Comparison of ENCODE assay signal across 1 cellular context in the genomic region with DNA sequence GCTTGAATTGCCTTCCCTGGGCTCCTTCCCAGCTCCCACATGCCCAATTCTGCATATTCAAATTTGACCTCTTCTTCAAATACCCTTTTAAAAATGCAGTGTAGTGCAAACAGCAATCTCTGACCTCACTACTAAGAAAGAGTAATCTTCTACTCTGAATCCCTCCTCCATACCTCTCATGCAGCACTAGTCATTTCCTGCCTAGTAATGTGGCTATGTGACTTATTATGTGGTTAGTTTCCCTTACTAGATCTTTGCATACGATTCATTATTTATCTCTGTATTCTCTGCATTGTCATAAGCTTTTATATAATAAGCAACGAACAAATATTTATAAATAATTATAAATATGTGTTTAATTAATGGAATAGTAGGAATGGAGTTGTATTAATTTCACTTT.
A peak's percentile ranks its signal among the peaks of the same experiment; 100 is the strongest.
TF ChIP-seq lines count a peak whose summit lies in the region.

No MANE protein-coding gene starts in this region.

TF ChIP-seq in K562, 482 proteins besides CTCF, POLR2A, EP300 and RAD21 (continued from another document):
- TF ChIP-seq ETV1 (tag; conservative IDR thresholded peaks at IDR 0.05; ENCODE audit: low read depth): 0 out of 2 replicates have a peak, but pooled peaks have one; percentile 16
- no peak for TF ChIP-seq FOXK1 (CRISPR knock-in tag; IDR thresholded peaks at IDR 0.05; ENCODE audit: borderline replicate concordance)
- no peak for TF ChIP-seq PPARD (CRISPR knock-in tag; IDR thresholded peaks at IDR 0.05)
TF ChIP-seq in K562: peak in this region for 2.
